8 cellular contexts compared by ENCODE assay signal in the genomic region with DNA sequence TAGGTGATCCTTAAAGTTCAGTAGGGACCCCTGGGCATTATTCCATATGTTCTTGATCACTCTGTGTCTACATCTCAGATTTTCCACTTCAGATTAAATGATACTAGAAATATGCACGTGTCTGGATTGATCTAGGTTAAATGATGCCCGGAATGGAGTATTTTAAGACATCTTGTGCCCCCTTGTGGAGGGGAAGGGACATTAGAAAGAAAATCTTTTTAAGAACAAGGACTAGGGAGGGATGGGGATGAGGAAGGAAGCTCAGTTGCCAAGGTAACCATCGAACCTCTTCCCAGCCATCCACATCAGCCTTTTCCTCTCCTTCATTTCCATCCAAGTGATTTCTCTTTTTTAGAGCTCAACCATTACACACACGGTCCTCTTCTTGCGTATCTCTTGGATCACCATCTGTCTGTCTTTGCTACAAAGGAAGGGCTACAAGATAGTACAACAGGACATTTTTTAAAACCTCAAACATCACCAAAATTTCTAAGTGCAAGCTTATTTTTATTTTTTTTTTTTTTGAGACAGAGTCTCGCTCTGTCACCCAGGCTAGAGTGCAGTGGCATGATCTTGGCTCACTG. TPM values are rescaled to one million over a fixed set of nuclear protein-coding genes. Genes with fewer than 3 reads are reported as not detected.
DNase-seq lines count a peak whose midpoint lies in the region; ATAC-seq and TF ChIP-seq lines count a peak whose summit lies in the region.

No MANE protein-coding gene starts in this region.

- no peak for TF ChIP-seq POLR2A in erythroblast (IDR thresholded peaks at IDR 0.05; ENCODE audit: low read length)

- DNase-seq in activated gamma-delta T cell treated with Interleukin-2 at 50 U/mL for 16 hours = peak; percentile 46
- DNase-seq in activated gamma-delta T cell (lab: John Stamatoyannopoulos, UW) = no peak
- DNase-seq in T-cell = peak in 9 of 34 experiments; percentile 30 to 66 (median 52)
- DNase-seq in erythroblast (lab: John Stamatoyannopoulos, UW) = peak; percentile 61 to 76
- DNase-seq in nephron progenitor cell = peak; percentile 24

- H3K36me3 Mint-ChIP-seq in T-cell (no peaks in the 10 kb centered on the region), nephron progenitor cell (ENCODE audit: low read depth) (no peaks in the 10 kb centered on the region)

- H3K27ac ChIP-seq in KOPT-K1 (ENCODE audit: low read depth, low read length, poor library complexity, severe bottlenecking) = peak overlapping the region; percentile 100

- no peaks in the 10 kb centered on the region for H3K9me3 Mint-ChIP-seq in T-cell
- H3K9me3 Mint-ChIP-seq in nephron progenitor cell = no peaks in the 10 kb centered on the region

- H3K4me1 Mint-ChIP-seq in T-cell (peaks cover 81 to 94% (median 89%) of the 10 kb centered on the region in 3 donors), nephron progenitor cell (no peaks in the 10 kb centered on the region)

- TF ChIP-seq CTCF in nephron progenitor cell (IDR thresholded peaks at IDR 0.05) = peak; percentile 61

- no peak for ATAC-seq in T-cell (replicated peaks in 1 of 4)
- ATAC-seq in GM21576 (IDR thresholded peaks at IDR 0.05; ENCODE audit: unreplicated experiment) = no peak
- no peak for ATAC-seq in HG03432 (IDR thresholded peaks at IDR 0.05; ENCODE audit: unreplicated experiment)

- H3K4me3 Mint-ChIP-seq in T-cell = peak overlapping the region; percentile 54 to 93 (median 64)
- no peak overlapping the region for H3K4me3 Mint-ChIP-seq in nephron progenitor cell

- H3K9me3 ChIP-seq in KOPT-K1 (ENCODE audit: insufficient read depth, low read length, poor library complexity, severe bottlenecking) = no peaks in the 10 kb centered on the region

- CTCF ChIA-PET in T-cell (lab: Charles Lee) = interaction anchor here (0.6 to 10.8 kb wide), 66 partner anchors 10 to 569 kb away, joined by 3 to 382 read pairs (median 5); no protein-coding TSS in a partner anchor

- POLR2A ChIA-PET in T-cell (lab: Charles Lee) = interaction anchor here (0.6 to 11.5 kb wide), 12 partner anchors 10 to 637 kb away, joined by 3 to 577 read pairs (median 5); no protein-coding TSS in a partner anchor

- H3K36me3 ChIP-seq in KOPT-K1 (ENCODE audit: insufficient read depth, low read length) = peaks cover 5% of the 10 kb centered on the region; the same call in 1 of the 2 replicates

- H3K27me3 Mint-ChIP-seq in T-cell (no peaks in the 10 kb centered on the region), nephron progenitor cell (ENCODE audit: low read depth, poor library complexity) (peaks cover 59% of the 10 kb centered on the region)

- H3K27ac Mint-ChIP-seq in T-cell (peak overlapping the region; percentile 100), nephron progenitor cell (no peak overlapping the region)

RNA-seq across cellular contexts. Expression of gene PRSS2, which starts 40.5 kb away (rescaled TPM):
- total RNA-seq in T-cell = 10 to 100 TPM in 3 of 5 donors, not detected in 2; 47.1 to 64.6 (median 57.7) TPM

RNA-seq across cellular contexts. Expression of gene EPHB6, which starts 43.6 kb away (rescaled TPM):
- total RNA-seq in T-cell = 10 to 100 TPM; 37.2 to 76.2 (median 62.3) TPM
